ENCODE assay signal across 10 cellular contexts in genomic region chr7:94375167-94375566, GRCh38. TPM values are rescaled to one million over a fixed set of nuclear protein-coding genes. Genes with fewer than 3 reads are reported as not detected.
A peak's percentile ranks its signal among the peaks of the same experiment; 100 is the strongest.
DNase-seq lines count a peak whose midpoint lies in the region; ATAC-seq and TF ChIP-seq lines count a peak whose summit lies in the region.
"Had no signal": no experiment of that assay in that cellular context is flagged by ENCODE, and none has a peak within 500 bp of the region (broad histone marks: within the 10 kb centered on the region; RNA-seq: fewer than 3 reads in every experiment).

No MANE protein-coding gene starts in this region.

- H3K4me1 Mint-ChIP-seq in endodermal cell = peaks cover 23% of the 10 kb centered on the region
- H3K4me1 Mint-ChIP-seq in type B pancreatic cell (ENCODE audit: unreplicated experiment) = peaks cover 34% of the 10 kb centered on the region
- H3K4me1 Mint-ChIP-seq in activated T-helper 1 cell treated with anti-CD3 and anti-CD28 coated beads, Interleukin-12 subunit alpha, Interleukin-12 subunit beta, Interleukin-2, Interleukin-4 antibody, amounts not matched to agents 30 ng/mL and 10 ng/mL and 1 ng/mL, durations not matched to agents 14 hours and 24 hours and 36 hours (ENCODE audit: low read depth) = peaks cover 3% of the 10 kb centered on the region
- H3K4me1 Mint-ChIP-seq in stimulated activated naive B cell treated with anti-CD40 and anti-IgM and Interleukin-4, amounts not matched to agents 10 μg/mL and 1 μg/mL and 100 μg/mL, for 72 hours = no peaks in the 10 kb centered on the region
- H3K4me1 Mint-ChIP-seq: naive B cell had no signal

- H3K9me3 ChIP-seq in MG63 = no peaks in the 10 kb centered on the region
- H3K9me3 ChIP-seq in endodermal cell (ENCODE audit: control insufficient read depth, low read length) = no peaks in the 10 kb centered on the region
- H3K9me3 ChIP-seq in mesenchymal stem cell (ENCODE audit: control insufficient read depth, low read length) = no peaks in the 10 kb centered on the region

- H3K27me3 Mint-ChIP-seq in endodermal cell (ENCODE audit: insufficient read depth) (peaks cover 2% of the 10 kb centered on the region), type B pancreatic cell (peaks cover 6% of the 10 kb centered on the region)
- peaks cover 7% of the 10 kb centered on the region for H3K27me3 Mint-ChIP-seq in activated T-helper 1 cell treated with anti-CD3 and anti-CD28 coated beads, Interleukin-12 subunit alpha, Interleukin-12 subunit beta, Interleukin-2, Interleukin-4 antibody, amounts not matched to agents 30 ng/mL and 10 ng/mL and 1 ng/mL, durations not matched to agents 14 hours and 24 hours and 36 hours (ENCODE audit: insufficient read depth)
- H3K27me3 Mint-ChIP-seq in stimulated activated naive B cell treated with anti-CD40 and anti-IgM and Interleukin-4, amounts not matched to agents 10 μg/mL and 1 μg/mL and 100 μg/mL, for 72 hours = peaks cover 0 to 7% of the 10 kb centered on the region in 2 donors

- H2AK5ac ChIP-seq in mesenchymal stem cell (ENCODE audit: low read length, severe bottlenecking) = no peak overlapping the region

- no peak overlapping the region for H4K91ac ChIP-seq in mesenchymal stem cell (ENCODE audit: low read length)

- H4K8ac ChIP-seq in mesenchymal stem cell (ENCODE audit: low read length) = no peak overlapping the region

- no peak overlapping the region for H3K14ac ChIP-seq in mesenchymal stem cell (ENCODE audit: low read length in 2 of 2)

- H3K27ac ChIP-seq in endodermal cell (ENCODE audit: low read depth, low read length) (peak overlapping the region; percentile 59), mesenchymal stem cell (ENCODE audit: low read length, poor library complexity, severe bottlenecking) (peak overlapping the region; percentile 95)

- H3K4ac ChIP-seq in mesenchymal stem cell (ENCODE audit: low read depth in 1 of 2, low read length in 2 of 2) = peak overlapping the region; percentile 34 to 46

- H2AFZ ChIP-seq in mesenchymal stem cell (ENCODE audit: low read depth, low read length) = no peak overlapping the region

- no peak overlapping the region for H3K23ac ChIP-seq in mesenchymal stem cell (ENCODE audit: low read length in 2 of 2)

- H2BK12ac ChIP-seq in mesenchymal stem cell (ENCODE audit: low read length in 2 of 2) = peak overlapping the region in 1 of 2 experiments; percentile 18

- H3K9ac ChIP-seq in endodermal cell (ENCODE audit: extremely low read depth, low read length, poor library complexity, severe bottlenecking) (no peak overlapping the region), mesenchymal stem cell (ENCODE audit: low read length) (peak overlapping the region; percentile 95)

- H3K27me3 ChIP-seq in MG63 = no peaks in the 10 kb centered on the region
- no peaks in the 10 kb centered on the region for H3K27me3 ChIP-seq in endodermal cell (ENCODE audit: control insufficient read depth, insufficient read depth, low read length, poor library complexity, severe bottlenecking)
- H3K27me3 ChIP-seq in mesenchymal stem cell (ENCODE audit: control insufficient read depth in 1 of 2, insufficient read depth in 1 of 2, low read length in 2 of 2) = no peaks in the 10 kb centered on the region

- H3K4me1 ChIP-seq in endodermal cell (ENCODE audit: control insufficient read depth, insufficient read depth, low read length) (peaks cover 5% of the 10 kb centered on the region), mesenchymal stem cell (ENCODE audit: control insufficient read depth, insufficient read depth, low read depth, low read length) (peaks cover 7% of the 10 kb centered on the region)

- intact Hi-C loops in activated T-helper 1 cell treated with anti-CD3 and anti-CD28 coated beads, Interleukin-12 subunit alpha, Interleukin-12 subunit beta, Interleukin-2, Interleukin-4 antibody, amounts not matched to agents 30 ng/mL and 10 ng/mL and 1 ng/mL, durations not matched to agents 14 hours and 24 hours and 36 hours (cut with micrococcal nuclease) = no loop called here

- no peaks in the 10 kb centered on the region for H3K79me1 ChIP-seq in mesenchymal stem cell (replicated peaks; ENCODE audit: low read length, poor library complexity, severe bottlenecking)

- H3K4me3 Mint-ChIP-seq in endodermal cell = peak overlapping the region; percentile 39
- peak overlapping the region; percentile 75 for H3K4me3 Mint-ChIP-seq in type B pancreatic cell
- no peak overlapping the region for H3K4me3 Mint-ChIP-seq in activated T-helper 1 cell treated with anti-CD3 and anti-CD28 coated beads, Interleukin-12 subunit alpha, Interleukin-12 subunit beta, Interleukin-2, Interleukin-4 antibody, amounts not matched to agents 30 ng/mL and 10 ng/mL and 1 ng/mL, durations not matched to agents 14 hours and 24 hours and 36 hours
- H3K4me3 Mint-ChIP-seq in stimulated activated naive B cell treated with anti-CD40 and anti-IgM and Interleukin-4, amounts not matched to agents 10 μg/mL and 1 μg/mL and 100 μg/mL, for 72 hours = no peak overlapping the region
- H3K4me3 Mint-ChIP-seq: naive B cell had no signal

- no peak overlapping the region for H2BK15ac ChIP-seq in mesenchymal stem cell (ENCODE audit: low read depth, poor library complexity, severe bottlenecking)

- peak overlapping the region in 1 of 2 experiments; percentile 80 for H3K18ac ChIP-seq in mesenchymal stem cell (ENCODE audit: low read depth in 1 of 2, low read length in 2 of 2)

- H3K36me3 Mint-ChIP-seq in endodermal cell (ENCODE audit: low read depth) (no peaks in the 10 kb centered on the region), type B pancreatic cell (peaks cover 7% of the 10 kb centered on the region)
- no peaks in the 10 kb centered on the region for H3K36me3 Mint-ChIP-seq in activated T-helper 1 cell treated with anti-CD3 and anti-CD28 coated beads, Interleukin-12 subunit alpha, Interleukin-12 subunit beta, Interleukin-2, Interleukin-4 antibody, amounts not matched to agents 30 ng/mL and 10 ng/mL and 1 ng/mL, durations not matched to agents 14 hours and 24 hours and 36 hours (ENCODE audit: low read depth)
- H3K36me3 Mint-ChIP-seq in stimulated activated naive B cell treated with anti-CD40 and anti-IgM and Interleukin-4, amounts not matched to agents 10 μg/mL and 1 μg/mL and 100 μg/mL, for 72 hours = no peaks in the 10 kb centered on the region
- H3K36me3 Mint-ChIP-seq: naive B cell had no signal

- peaks cover 4% of the 10 kb centered on the region for H3K9me3 Mint-ChIP-seq in endodermal cell
- peaks cover 14% of the 10 kb centered on the region for H3K9me3 Mint-ChIP-seq in type B pancreatic cell
- H3K9me3 Mint-ChIP-seq in activated T-helper 1 cell treated with anti-CD3 and anti-CD28 coated beads, Interleukin-12 subunit alpha, Interleukin-12 subunit beta, Interleukin-2, Interleukin-4 antibody, amounts not matched to agents 30 ng/mL and 10 ng/mL and 1 ng/mL, durations not matched to agents 14 hours and 24 hours and 36 hours = no peaks in the 10 kb centered on the region
- H3K9me3 Mint-ChIP-seq in stimulated activated naive B cell treated with anti-CD40 and anti-IgM and Interleukin-4, amounts not matched to agents 10 μg/mL and 1 μg/mL and 100 μg/mL, for 72 hours = no peaks in the 10 kb centered on the region
- H3K9me3 Mint-ChIP-seq: naive B cell had no signal

- TF ChIP-seq CTCF in endodermal cell (conservative IDR thresholded peaks at IDR 0.05) = no peak
- TF ChIP-seq CTCF in type B pancreatic cell (conservative IDR thresholded peaks at IDR 0.05) = no peak

- 0% methylated on average over 2 of the region's 2 CpGs; no CpG with 5 or more reads in 1 of the 2 experiments for WGBS in endodermal cell (ENCODE audit: insufficient coverage in 1 of 2, insufficient read length in 1 of 2), 2 experiments
- 0% methylated on average over 2 of the region's 2 CpGs for WGBS in mesenchymal stem cell

- ATAC-seq in stimulated activated naive CD8-positive, alpha-beta T cell treated with anti-CD3 and anti-CD28 coated beads, Interleukin-15, Interleukin-2, amounts not matched to agents 100 U/mL and 50 U/mL, for 24 hours = no peak
- no peak for ATAC-seq in HG03469 (IDR thresholded peaks at IDR 0.05; ENCODE audit: unreplicated experiment)
- no peak for ATAC-seq in stimulated activated naive B cell treated with anti-CD40 and anti-IgM and Interleukin-4, amounts not matched to agents 10 μg/mL and 1 μg/mL and 100 μg/mL, for 72 hours (replicated peaks)

- H2BK120ac ChIP-seq in mesenchymal stem cell (ENCODE audit: low read depth, low read length) = peak overlapping the region; percentile 77

- H3K4me3 ChIP-seq in MG63 = no peak overlapping the region; the same call in 1 of the 2 replicates
- H3K4me3 ChIP-seq in endodermal cell (ENCODE audit: low read length) = peak overlapping the region; percentile 70
- peak overlapping the region in 1 of 2 experiments; percentile 66 for H3K4me3 ChIP-seq in mesenchymal stem cell (ENCODE audit: insufficient read depth in 1 of 2, low read depth in 1 of 2, low read length in 2 of 2)

- peak overlapping the region; percentile 5 for H3K4me2 ChIP-seq in mesenchymal stem cell (ENCODE audit: low read length, poor library complexity, severe bottlenecking)

- peak overlapping the region; percentile 46 for H2BK5ac ChIP-seq in mesenchymal stem cell (ENCODE audit: low read depth, low read length, poor library complexity, severe bottlenecking)

- DNase-seq in MG63 (peak; percentile 64), endodermal cell (peak; percentile 78), mesenchymal stem cell (peak; percentile 95), type B pancreatic cell (ENCODE audit: extremely low spot score, unreplicated experiment) (no peak)
- DNase-seq in activated T-helper 1 cell treated with anti-CD3 and anti-CD28 coated beads, Interleukin-12 subunit alpha, Interleukin-12 subunit beta, Interleukin-2, Interleukin-4 antibody, amounts not matched to agents 30 ng/mL and 10 ng/mL and 1 ng/mL, durations not matched to agents 14 hours and 24 hours and 36 hours (ENCODE audit: low spot score) = no peak
- DNase-seq in stimulated activated naive CD8-positive, alpha-beta T cell treated with anti-CD3 and anti-CD28 coated beads, Interleukin-15, Interleukin-2, amounts not matched to agents 100 U/mL and 50 U/mL, for 24 hours = no peak
- DNase-seq in stimulated activated naive B cell treated with anti-CD40 and anti-IgM and Interleukin-4, amounts not matched to agents 10 μg/mL and 1 μg/mL and 100 μg/mL, for 72 hours = no peak
- DNase-seq: naive B cell, NCI-H1417 had no signal

- H3K27ac Mint-ChIP-seq in endodermal cell (peak overlapping the region; percentile 94), type B pancreatic cell (peak overlapping the region; percentile 66)
- no peak overlapping the region for H3K27ac Mint-ChIP-seq in activated T-helper 1 cell treated with anti-CD3 and anti-CD28 coated beads, Interleukin-12 subunit alpha, Interleukin-12 subunit beta, Interleukin-2, Interleukin-4 antibody, amounts not matched to agents 30 ng/mL and 10 ng/mL and 1 ng/mL, durations not matched to agents 14 hours and 24 hours and 36 hours
- H3K27ac Mint-ChIP-seq in stimulated activated naive B cell treated with anti-CD40 and anti-IgM and Interleukin-4, amounts not matched to agents 10 μg/mL and 1 μg/mL and 100 μg/mL, for 72 hours = no peak overlapping the region
- H3K27ac Mint-ChIP-seq: naive B cell had no signal

- no peaks in the 10 kb centered on the region for H3K36me3 ChIP-seq in MG63
- no peaks in the 10 kb centered on the region for H3K36me3 ChIP-seq in endodermal cell (ENCODE audit: control insufficient read depth, insufficient read depth, low read length)
- H3K36me3 ChIP-seq in mesenchymal stem cell (ENCODE audit: control insufficient read depth in 1 of 2, insufficient read depth in 2 of 2, low read depth in 1 of 2, low read length in 2 of 2) = no peaks in the 10 kb centered on the region

RNA-seq across cellular contexts. Expression of gene COL1A2, which starts 19.5 kb away (rescaled TPM):
- total RNA-seq in MG63 (2014; rRNA removed; shearing (Covaris generic); ENCODE audit: low replicate concordance) = 218 and 306 TPM in 2 replicates
- total RNA-seq in endodermal cell (10 to 100 TPM; 42.2 to 99.7 TPM), type B pancreatic cell (ENCODE audit: low replicate concordance) (23.0 and 692 TPM in 2 replicates)
- 251 TPM for polyA plus RNA-seq in endodermal cell (2013, experiment 1 of 2)
- polyA plus RNA-seq in endodermal cell (2013, experiment 2 of 2) = 245 TPM
- 1,995 TPM for polyA plus RNA-seq in mesenchymal stem cell (2013, experiment 1 of 2)
- 1,960 TPM for polyA plus RNA-seq in mesenchymal stem cell (2013, experiment 2 of 2)
- 9.3 and 10.2 TPM in 2 replicates for total RNA-seq in activated T-helper 1 cell treated with anti-CD3 and anti-CD28 coated beads, Interleukin-12 subunit alpha, Interleukin-12 subunit beta, Interleukin-2, Interleukin-4 antibody, amounts not matched to agents 30 ng/mL and 10 ng/mL and 1 ng/mL, durations not matched to agents 14 hours and 24 hours and 36 hours

Comparison
In these comparisons a context has a peak if more than half of its experiments do, and no peak if none do; other contexts are left out.
1. DNase-seq: peak in MG63 (single experiment), endodermal cell (single experiment) and mesenchymal stem cell (single experiment); none in type B pancreatic cell (single experiment), activated T-helper 1 cell treated with anti-CD3 and anti-CD28 coated beads, Interleukin-12 subunit alpha, Interleukin-12 subunit beta, Interleukin-2, Interleukin-4 antibody, amounts not matched to agents 30 ng/mL and 10 ng/mL and 1 ng/mL, durations not matched to agents 14 hours and 24 hours and 36 hours (single experiment), stimulated activated naive CD8-positive, alpha-beta T cell treated with anti-CD3 and anti-CD28 coated beads, Interleukin-15, Interleukin-2, amounts not matched to agents 100 U/mL and 50 U/mL, for 24 hours (single experiment) and stimulated activated naive B cell treated with anti-CD40 and anti-IgM and Interleukin-4, amounts not matched to agents 10 μg/mL and 1 μg/mL and 100 μg/mL, for 72 hours (single experiment).
2. H3K27ac Mint-ChIP-seq: peak in endodermal cell (single experiment) and type B pancreatic cell (single experiment); none in activated T-helper 1 cell treated with anti-CD3 and anti-CD28 coated beads, Interleukin-12 subunit alpha, Interleukin-12 subunit beta, Interleukin-2, Interleukin-4 antibody, amounts not matched to agents 30 ng/mL and 10 ng/mL and 1 ng/mL, durations not matched to agents 14 hours and 24 hours and 36 hours (single experiment) and stimulated activated naive B cell treated with anti-CD40 and anti-IgM and Interleukin-4, amounts not matched to agents 10 μg/mL and 1 μg/mL and 100 μg/mL, for 72 hours (single experiment).
3. H3K4me3 Mint-ChIP-seq: peak in endodermal cell (single experiment) and type B pancreatic cell (single experiment); none in activated T-helper 1 cell treated with anti-CD3 and anti-CD28 coated beads, Interleukin-12 subunit alpha, Interleukin-12 subunit beta, Interleukin-2, Interleukin-4 antibody, amounts not matched to agents 30 ng/mL and 10 ng/mL and 1 ng/mL, durations not matched to agents 14 hours and 24 hours and 36 hours (single experiment) and stimulated activated naive B cell treated with anti-CD40 and anti-IgM and Interleukin-4, amounts not matched to agents 10 μg/mL and 1 μg/mL and 100 μg/mL, for 72 hours (0 of 2).